24 cellular contexts compared by ENCODE assay signal in the genomic region with DNA sequence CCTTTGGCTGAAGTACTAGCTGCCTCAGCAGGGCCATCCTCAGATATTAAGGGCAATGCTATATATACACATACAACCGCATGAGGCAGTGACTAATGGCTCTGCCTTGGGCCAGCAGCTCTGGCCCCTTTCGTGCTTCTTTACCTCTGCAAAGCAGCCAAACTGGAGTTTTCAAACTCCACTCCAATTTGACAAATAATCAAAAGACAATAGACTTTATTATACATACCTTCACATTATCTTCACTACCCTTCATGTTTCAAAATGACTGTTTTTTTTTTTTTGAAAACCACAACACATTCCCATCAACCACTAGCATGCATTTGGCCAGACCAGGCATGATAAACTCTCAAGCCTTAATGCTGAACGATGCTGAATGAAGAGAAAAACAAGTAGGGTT.
DNase-seq lines count a peak whose midpoint lies in the region; ATAC-seq and TF ChIP-seq lines count a peak whose summit lies in the region.
"Had no signal": no experiment of that assay in that cellular context is flagged by ENCODE, and none has a peak within 500 bp of the region (broad histone marks: within the 10 kb centered on the region; RNA-seq: fewer than 3 reads in every experiment).

No MANE protein-coding gene starts in this region.

- H4K20me1 ChIP-seq in IMR-90 (ENCODE audit: insufficient read depth, low read length): no peaks in the 10 kb centered on the region

- no peak overlapping the region for H4K5ac ChIP-seq in IMR-90 (ENCODE audit: low read depth, low read length)

- no peak overlapping the region for H3K56ac ChIP-seq in IMR-90 (ENCODE audit: extremely low read depth, insufficient read depth, low read length)

- no peak overlapping the region for H2BK120ac ChIP-seq in IMR-90 (ENCODE audit: low read depth, low read length)

- no peak overlapping the region for H2AFZ ChIP-seq in IMR-90 (replicated peaks; ENCODE audit: low read length, poor library complexity)
- H2AFZ ChIP-seq: GM23338 had no signal

- H3K18ac ChIP-seq in IMR-90 (ENCODE audit: low read depth, low read length): no peak overlapping the region

- intact Hi-C loops in IMR-90 (cut with micrococcal nuclease): no loop called here

- no peak overlapping the region for H4K91ac ChIP-seq in IMR-90 (ENCODE audit: insufficient read depth, low read depth, low read length)

- H4K8ac ChIP-seq in IMR-90 (ENCODE audit: low read depth in 2 of 2, low read length in 2 of 2): no peak overlapping the region

- H3K4me2 ChIP-seq in IMR-90 (ENCODE audit: low read depth, low read length): no peak overlapping the region
- H3K4me2 ChIP-seq: GM23338 had no signal

- H2BK20ac ChIP-seq in IMR-90 (ENCODE audit: low read depth, low read length): no peak overlapping the region

- POLR2A ChIA-PET in IMR-90 (lab: Charles Lee; ENCODE audit: unreplicated experiment): no interaction called here

- H3K27ac ChIP-seq in IMR-90 (ENCODE audit: insufficient read depth, low read length): no peak overlapping the region
- H3K27ac ChIP-seq: epithelial cell of prostate, lower lobe of right lung, prostate gland, SK-N-MC, suprapubic skin, uterus had no signal

- in situ Hi-C loops in IMR-90 (cut with MboI; ENCODE audit: low sequenced_read_pairs) (no loop called here), astrocyte of the spinal cord (cut with HindIII; ENCODE audit: low sequenced_read_pairs) (no loop called here)

- no peak overlapping the region for H3K14ac ChIP-seq in IMR-90 (replicated peaks; ENCODE audit: low read depth, low read length)

- dilution Hi-C loops in IMR-90 (cut with HindIII; ENCODE audit: low sequenced_read_pairs, unreplicated experiment): no loop called here

- peak; percentile 66 for ATAC-seq in IMR-90 (ENCODE audit: low read depth)
- ATAC-seq in GM21381 (IDR thresholded peaks at IDR 0.05; ENCODE audit: unreplicated experiment): no peak
- ATAC-seq in GM19328 (IDR thresholded peaks at IDR 0.05; ENCODE audit: unreplicated experiment): no peak
- ATAC-seq: GM23338; HepG2; lower lobe of right lung; stimulated activated effector memory CD8-positive, alpha-beta T cell treated with anti-CD3 and anti-CD28 coated beads, Interleukin-12 subunit alpha, Interleukin-12 subunit beta, amount 100 ng/mL, for 72 hours had no signal

- H3K9me3 ChIP-seq in IMR-90 (ENCODE audit: control insufficient read depth, insufficient read depth, low read length): no peaks in the 10 kb centered on the region
- H3K9me3 ChIP-seq: lower lobe of right lung, prostate gland, suprapubic skin, uterus had no signal

- H3K4me3 ChIP-seq in IMR-90 (ENCODE audit: insufficient read depth, low read depth, low read length) (no peak overlapping the region), astrocyte of the spinal cord (ENCODE audit: low read depth, low read length) (no peak overlapping the region)
- H3K4me3 ChIP-seq: GM23338, lower lobe of right lung, prostate gland, SK-N-MC, suprapubic skin, uterus had no signal

- BruUV-seq in IMR-90 (replicated peaks; lab: Mats Ljungman, UMichigan): no TSS peak

- H2AK9ac ChIP-seq in IMR-90 (replicated peaks; ENCODE audit: low read depth, low read length, poor library complexity): no peak overlapping the region

- no peaks in the 10 kb centered on the region for H3K27me3 ChIP-seq in IMR-90 (ENCODE audit: control insufficient read depth, insufficient read depth, low read length)
- H3K27me3 ChIP-seq: suprapubic skin, uterus had no signal

- TF ChIP-seq CTCF in IMR-90 (conservative IDR thresholded peaks at IDR 0.05; ENCODE audit: low read depth, low read length) (no peak), astrocyte of the spinal cord (IDR thresholded peaks at IDR 0.05; ENCODE audit: low read depth, low read length) (no peak)

- no peak overlapping the region for H2BK5ac ChIP-seq in IMR-90 (ENCODE audit: low read depth, low read length, poor library complexity, severe bottlenecking)

- TF ChIP-seq RAD21 in IMR-90 (IDR thresholded peaks at IDR 0.05; ENCODE audit: low read length): no peak

- no peak overlapping the region for H2BK15ac ChIP-seq in IMR-90 (ENCODE audit: low read depth, low read length)

- H3K79me1 ChIP-seq in IMR-90 (ENCODE audit: low read depth in 1 of 2, low read length in 2 of 2): no peaks in the 10 kb centered on the region

- DNase-seq in EH (ENCODE audit: low read depth) (peak; percentile 54), IMR-90 (peak; percentile 22), astrocyte of the spinal cord (ENCODE audit: low read depth, low spot score) (peak; percentile 44), myocyte (ENCODE audit: low read depth) (peak; percentile 26), T-helper 9 cell (no peak), NCI-H2029 (lab: John Stamatoyannopoulos, UW) (no peak)
- DNase-seq: activated T-cell treated with anti-CD3 and anti-CD28 coated beads for 4 hours; amniotic stem cell; CD4-positive, alpha-beta memory T cell; GF-D8; lower lobe of right lung; NCI-H524; NK-92 treated with Interleukin-12 subunit alpha and Interleukin-12 subunit beta, amount 100 ng/mL, for 24 hours; RPMI8226; uterus had no signal

- no peak overlapping the region for H2AK5ac ChIP-seq in IMR-90 (ENCODE audit: low read depth, low read length)

- no peaks in the 10 kb centered on the region; the same call in 1 of the 2 replicates for H3K4me1 ChIP-seq in IMR-90 (ENCODE audit: control insufficient read depth, insufficient read depth, low read length)
- H3K4me1 ChIP-seq: lower lobe of right lung, prostate gland, suprapubic skin, uterus had no signal

- TF ChIP-seq POLR2A in IMR-90 (IDR thresholded peaks at IDR 0.05; ENCODE audit: low read depth, low read length): no peak

- H3K9me1 ChIP-seq in IMR-90 (ENCODE audit: insufficient read depth, low read length): no peaks in the 10 kb centered on the region

- no peak overlapping the region for H3K9ac ChIP-seq in IMR-90 (ENCODE audit: low read depth, low read length)

- H3K23ac ChIP-seq in IMR-90 (ENCODE audit: low read depth, low read length): no peak overlapping the region

- 45% methylated on average over 2 of the region's 3 CpGs; no CpG with 5 or more reads in 1 of the 2 experiments for WGBS in IMR-90 (ENCODE audit: extremely low coverage in 2 of 2, insufficient read length in 1 of 2), 2 experiments

- CTCF ChIA-PET in IMR-90 (lab: Yijun Ruan, JAX): no interaction called here

- H3K4ac ChIP-seq in IMR-90 (ENCODE audit: low read depth, low read length): no peak overlapping the region

- no peaks in the 10 kb centered on the region for H3K36me3 ChIP-seq in IMR-90 (ENCODE audit: control insufficient read depth, insufficient read depth, low read length)
- H3K36me3 ChIP-seq: lower lobe of right lung, prostate gland, suprapubic skin, uterus had no signal

TF ChIP-seq in IMR-90, 13 proteins besides CTCF, POLR2A, EP300 and RAD21:
- no peak for TF ChIP-seq FOS (IDR thresholded peaks at IDR 0.05; ENCODE audit: low read depth, low read length)
- no peak for TF ChIP-seq RCOR1 (IDR thresholded peaks at IDR 0.05; ENCODE audit: insufficient replicate concordance, low read length)
- no peak for TF ChIP-seq SMC3 (IDR thresholded peaks at IDR 0.05; ENCODE audit: low read depth, low read length)
- TF ChIP-seq MAZ (IDR thresholded peaks at IDR 0.05; ENCODE audit: borderline replicate concordance, low read depth, low read length): no peak
- TF ChIP-seq, protein P1, sequence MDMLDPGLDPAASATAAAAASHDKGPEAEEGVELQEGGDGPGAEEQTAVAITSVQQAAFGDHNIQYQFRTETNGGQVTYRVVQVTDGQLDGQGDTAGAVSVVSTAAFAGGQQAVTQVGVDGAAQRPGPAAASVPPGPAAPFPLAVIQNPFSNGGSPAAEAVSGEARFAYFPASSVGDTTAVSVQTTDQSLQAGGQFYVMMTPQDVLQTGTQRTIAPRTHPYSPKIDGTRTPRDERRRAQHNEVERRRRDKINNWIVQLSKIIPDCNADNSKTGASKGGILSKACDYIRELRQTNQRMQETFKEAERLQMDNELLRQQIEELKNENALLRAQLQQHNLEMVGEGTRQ (IDR thresholded peaks at IDR 0.05; ENCODE audit: low read depth, low read length): no peak
- TF ChIP-seq NFE2L2 (IDR thresholded peaks at IDR 0.05; ENCODE audit: low read depth, low read length): no peak
- TF ChIP-seq, protein P2, sequence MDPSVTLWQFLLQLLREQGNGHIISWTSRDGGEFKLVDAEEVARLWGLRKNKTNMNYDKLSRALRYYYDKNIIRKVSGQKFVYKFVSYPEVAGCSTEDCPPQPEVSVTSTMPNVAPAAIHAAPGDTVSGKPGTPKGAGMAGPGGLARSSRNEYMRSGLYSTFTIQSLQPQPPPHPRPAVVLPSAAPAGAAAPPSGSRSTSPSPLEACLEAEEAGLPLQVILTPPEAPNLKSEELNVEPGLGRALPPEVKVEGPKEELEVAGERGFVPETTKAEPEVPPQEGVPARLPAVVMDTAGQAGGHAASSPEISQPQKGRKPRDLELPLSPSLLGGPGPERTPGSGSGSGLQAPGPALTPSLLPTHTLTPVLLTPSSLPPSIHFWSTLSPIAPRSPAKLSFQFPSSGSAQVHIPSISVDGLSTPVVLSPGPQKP (IDR thresholded peaks at IDR 0.05; ENCODE audit: borderline replicate concordance, low read depth, low read length): no peak
- no peak for TF ChIP-seq MXI1 (IDR thresholded peaks at IDR 0.05; ENCODE audit: borderline replicate concordance, low read depth, low read length)
- no peak for TF ChIP-seq CEBPB (IDR thresholded peaks at IDR 0.05; ENCODE audit: low read depth, low read length)
- no peak for TF ChIP-seq RFX5 (IDR thresholded peaks at IDR 0.05; ENCODE audit: low read depth, low read length)
- no peak for TF ChIP-seq BHLHE40 (IDR thresholded peaks at IDR 0.05; ENCODE audit: low read depth, low read length)
- no peak for TF ChIP-seq CHD1 (IDR thresholded peaks at IDR 0.05; ENCODE audit: low read depth, low read length)
- TF ChIP-seq MAFK (IDR thresholded peaks at IDR 0.05; ENCODE audit: low read depth, low read length): no peak

Comparison
In these comparisons a context has a peak if more than half of its experiments do, and no peak if none do; other contexts are left out.
1. DNase-seq: peak in EH (single experiment), IMR-90 (single experiment), astrocyte of the spinal cord (single experiment) and myocyte (single experiment); none in T-helper 9 cell (single experiment) and NCI-H2029 (single experiment).